ENCODE assay signal across 9 cellular contexts in genomic region chr4:22962186-22962786, GRCh38.
DNase-seq lines count a peak whose midpoint lies in the region; ATAC-seq, FAIRE-seq and TF ChIP-seq lines count a peak whose summit lies in the region.
"Had no signal": no experiment of that assay in that cellular context is flagged by ENCODE, and none has a peak within 500 bp of the region (broad histone marks: within the 10 kb centered on the region; RNA-seq: fewer than 3 reads in every experiment).

No MANE protein-coding gene starts in this region.

- H3K4me1 ChIP-seq in GM23248 (ENCODE audit: insufficient read depth) (no peaks in the 10 kb centered on the region), RWPE2 (ENCODE audit: insufficient read depth, poor library complexity, severe bottlenecking) (no peaks in the 10 kb centered on the region)

- peak; percentile 75 for TF ChIP-seq CTCF in RWPE2 (IDR thresholded peaks at IDR 0.05; ENCODE audit: poor library complexity, severe bottlenecking)

- FAIRE-seq in GM12892 (lab: Jason Lieb, UNC): no peak

- H3K9me3 ChIP-seq in GM23248 (ENCODE audit: low read depth) (no peaks in the 10 kb centered on the region), RWPE2 (ENCODE audit: severe bottlenecking) (no peaks in the 10 kb centered on the region)

- WGBS in GM23248 (ENCODE audit: low coverage in 1 of 2, low lambda C conversion rate in 2 of 2, missing lambda C conversion rate in 2 of 2), 2 experiments: 35 to 37% methylated on average over 6 of the region's 6 CpGs

- DNase-seq in ACHN (peak; percentile 42), GM23248 (peak; percentile 53), RWPE2 (ENCODE audit: low spot score) (no peak), iPS DF 4.7 (ENCODE audit: extremely low read depth, low spot score) (peak; percentile 25), GM12892 (ENCODE audit: insufficient read length) (no peak)
- DNase-seq: stimulated activated CD4-positive, alpha-beta T cell treated with anti-CD3 and anti-CD28 coated beads, Interleukin-4, amount 100 ng/mL, for 4 hours had no signal

- H3K4me3 ChIP-seq in GM23248 (no peak overlapping the region), RWPE2 (ENCODE audit: severe bottlenecking) (no peak overlapping the region)

- no peak overlapping the region for H3K4me2 ChIP-seq in GM23248 (ENCODE audit: unreplicated experiment)

- H3K27me3 ChIP-seq in GM23248 (replicated peaks; ENCODE audit: insufficient read depth) (no peaks in the 10 kb centered on the region), RWPE2 (ENCODE audit: insufficient read depth, poor library complexity, severe bottlenecking) (no peaks in the 10 kb centered on the region)

- H3K36me3 ChIP-seq in GM23248 (ENCODE audit: low read depth) (no peaks in the 10 kb centered on the region), RWPE2 (ENCODE audit: low read depth) (no peaks in the 10 kb centered on the region)

- no peaks in the 10 kb centered on the region for H3F3A ChIP-seq in GM23248 (ENCODE audit: insufficient read depth)

- no peak overlapping the region for H2AFZ ChIP-seq in GM23248

- H3K9ac ChIP-seq in GM23248: no peak overlapping the region

- no peaks in the 10 kb centered on the region for H4K20me1 ChIP-seq in GM23248 (ENCODE audit: insufficient read depth)

- TF ChIP-seq POLR2A in GM12892 (IDR thresholded peaks at IDR 0.05; ENCODE audit: low read depth, low read length): no peak

- ATAC-seq in RWPE2 (ENCODE audit: low read depth) (no peak), HG03571 (IDR thresholded peaks at IDR 0.05; ENCODE audit: unreplicated experiment) (no peak), GM18907 (IDR thresholded peaks at IDR 0.05; ENCODE audit: unreplicated experiment) (no peak), HG03045 (IDR thresholded peaks at IDR 0.05; ENCODE audit: unreplicated experiment) (no peak)

- no peak overlapping the region for H3K27ac ChIP-seq in GM23248
- H3K27ac ChIP-seq in RWPE2 (ENCODE audit: poor library complexity, severe bottlenecking): no peak overlapping the region

- in situ Hi-C loops in ACHN (cut with HindIII; ENCODE audit: low pct_ligation_motif_present, low pct_unique_long_range_greater_than_20kb, low sequenced_read_pairs) (no loop called here), GM23248 (cut with MboI) (no loop called here)

- H3K79me2 ChIP-seq in GM23248 (ENCODE audit: insufficient read depth): no peaks in the 10 kb centered on the region

- no peaks in the 10 kb centered on the region for H3K9me2 ChIP-seq in GM23248 (ENCODE audit: insufficient read depth)

Comparison
In these comparisons a context has a peak if more than half of its experiments do, and no peak if none do; other contexts are left out.
1. DNase-seq: peak in ACHN (single experiment), GM23248 (single experiment) and iPS DF 4.7 (single experiment); none in RWPE2 (single experiment) and GM12892 (single experiment).